28 cellular contexts compared by ENCODE assay signal in genomic region chr6:2034256-2034655, GRCh38.
"Had no signal": no experiment of that assay in that cellular context is flagged by ENCODE, and none has a peak within 500 bp of the region (broad histone marks: within the 10 kb centered on the region; RNA-seq: fewer than 3 reads in every experiment).

No MANE protein-coding gene starts in this region.

- H3K36me3 ChIP-seq: colonic mucosa, esophagus muscularis mucosa, gastrocnemius medialis, left lung, neural progenitor cell, ovary, suprapubic skin had no signal

- H3K27me3 ChIP-seq: colonic mucosa, esophagus muscularis mucosa, gastrocnemius medialis, left lung, neural progenitor cell, ovary, suprapubic skin had no signal

- H3K4me3 ChIP-seq: colonic mucosa, esophagus muscularis mucosa, gastrocnemius medialis, left lung, mucosa of descending colon, neural progenitor cell, ovary, psoas muscle, smooth muscle cell, suprapubic skin had no signal

- H3K27ac Mint-ChIP-seq: dendritic cell treated with granulocyte-macrophage colony-stimulating factor and Interleukin-4, amounts not matched to agents 40 ng/mL and 50 ng/mL, for 4 days; mesothelial cell of epicardium; natural killer cell treated with Interleukin-12 subunit alpha and Interleukin-12 subunit beta and Interleukin-15 and Interleukin-18, amount 100 ng/mL, for 72 hours; neural progenitor cell had no signal

- H3K36me3 Mint-ChIP-seq: mesothelial cell of epicardium; naive B cell; natural killer cell treated with Interleukin-12 subunit alpha and Interleukin-12 subunit beta and Interleukin-15 and Interleukin-18, amount 100 ng/mL, for 72 hours; neural progenitor cell had no signal

- H3K27ac ChIP-seq: colonic mucosa, esophagus muscularis mucosa, gastrocnemius medialis, left lung, neural progenitor cell, ovary, psoas muscle, suprapubic skin had no signal

- H3K4me2 ChIP-seq: neural progenitor cell, smooth muscle cell had no signal

- H3K4me1 ChIP-seq: esophagus muscularis mucosa, gastrocnemius medialis, left lung, neural progenitor cell, psoas muscle, suprapubic skin had no signal

- DNase-seq: colonic mucosa; effector CD8-positive, alpha-beta T cell; gastrocnemius medialis; head of caudate nucleus; kidney; left lung; mesenchymal stem cell; mucosa of descending colon; naive B cell; ovary; posterior cingulate gyrus; psoas muscle; right cardiac atrium; stimulated activated CD4-positive, alpha-beta T cell treated with anti-CD3 and anti-CD28 coated beads, Interleukin-12 subunit alpha, Interleukin-12 subunit beta, amount 100 ng/mL, for 4 hours; stimulated activated CD4-positive, alpha-beta T cell treated with anti-CD3 and anti-CD28 coated beads, Interleukin-1b, Interleukin-23, amount 100 ng/mL, for 48 hours; stimulated activated CD4-positive, alpha-beta T cell treated with anti-CD3 and anti-CD28 coated beads, Interleukin-4, amount 100 ng/mL, for 1 hour; stimulated activated CD8-positive, alpha-beta memory T cell treated with anti-CD3 and anti-CD28 coated beads, Interleukin-4, amount 100 ng/mL, for 48 hours; stimulated activated naive CD4-positive, alpha-beta T cell; stimulated activated naive CD8-positive, alpha-beta T cell treated with anti-CD3 and anti-CD28 coated beads, Interleukin-15, amount 100 ng/mL, for 72 hours; trophoblast cell had no signal

- H2AFZ ChIP-seq: neural progenitor cell had no signal

- H3K27me3 Mint-ChIP-seq: dendritic cell treated with granulocyte-macrophage colony-stimulating factor and Interleukin-4, amounts not matched to agents 40 ng/mL and 50 ng/mL, for 4 days; naive B cell; natural killer cell treated with Interleukin-12 subunit alpha and Interleukin-12 subunit beta and Interleukin-15 and Interleukin-18, amount 100 ng/mL, for 72 hours; stimulated activated naive CD8-positive, alpha-beta T cell treated with anti-CD3 and anti-CD28 coated beads, Interleukin-15, amount 100 ng/mL, for 72 hours had no signal

- H3K9me3 Mint-ChIP-seq: dendritic cell treated with granulocyte-macrophage colony-stimulating factor and Interleukin-4, amounts not matched to agents 40 ng/mL and 50 ng/mL, for 4 days; mesothelial cell of epicardium; naive B cell; natural killer cell treated with Interleukin-12 subunit alpha and Interleukin-12 subunit beta and Interleukin-15 and Interleukin-18, amount 100 ng/mL, for 72 hours; neural progenitor cell; stimulated activated naive CD8-positive, alpha-beta T cell treated with anti-CD3 and anti-CD28 coated beads, Interleukin-15, amount 100 ng/mL, for 72 hours had no signal

- ATAC-seq: gastrocnemius medialis; left lung; natural killer cell treated with Interleukin-12 subunit alpha and Interleukin-12 subunit beta and Interleukin-15 and Interleukin-18, amount 100 ng/mL, for 72 hours; psoas muscle; right cardiac atrium had no signal

- H3K9ac ChIP-seq: neural progenitor cell had no signal

- FAIRE-seq: endothelial cell of umbilical vein, kidney had no signal

- H3K9me3 ChIP-seq: colonic mucosa, esophagus muscularis mucosa, gastrocnemius medialis, left lung, mucosa of descending colon, ovary, psoas muscle, suprapubic skin had no signal

- H3K4me3 Mint-ChIP-seq: dendritic cell treated with granulocyte-macrophage colony-stimulating factor and Interleukin-4, amounts not matched to agents 40 ng/mL and 50 ng/mL, for 4 days; mesothelial cell of epicardium; naive B cell; natural killer cell treated with Interleukin-12 subunit alpha and Interleukin-12 subunit beta and Interleukin-15 and Interleukin-18, amount 100 ng/mL, for 72 hours; neural progenitor cell had no signal
